In the genomic region with DNA sequence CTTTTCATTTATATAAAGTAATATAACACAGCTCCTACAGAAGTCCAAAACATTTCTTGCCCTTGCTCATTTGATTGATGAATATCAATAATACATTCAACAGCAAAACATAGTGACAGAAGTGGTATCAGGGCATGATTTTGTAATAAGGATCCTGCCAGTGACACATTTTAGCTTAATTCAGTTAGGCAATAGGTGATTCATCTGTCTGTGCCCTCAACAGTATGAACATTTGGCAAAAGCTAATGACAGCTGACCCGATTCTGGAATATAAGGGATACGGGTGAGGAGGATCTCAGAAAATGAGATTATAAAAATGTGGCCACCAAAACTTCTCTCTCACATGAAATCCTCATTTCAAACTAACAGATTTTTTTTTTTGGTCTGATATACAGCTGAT, we compare ENCODE assay signal across 9 cellular contexts.
A peak's percentile ranks its signal among the peaks of the same experiment; 100 is the strongest.
DNase-seq lines count a peak whose midpoint lies in the region; ATAC-seq and TF ChIP-seq lines count a peak whose summit lies in the region.
"Had no signal": no experiment of that assay in that cellular context is flagged by ENCODE, and none has a peak within 500 bp of the region (broad histone marks: within the 10 kb centered on the region; RNA-seq: fewer than 3 reads in every experiment).

No MANE protein-coding gene starts in this region.

- WGBS in adipose tissue, 3 donors: 62 to 82% (median 63%) methylated on average over 2 of the region's 2 CpGs

- H3K9me3 ChIP-seq in HUES6 (ENCODE audit: control insufficient read depth, insufficient read depth, low read depth, low read length) (no peaks in the 10 kb centered on the region), right atrium auricular region (no peaks in the 10 kb centered on the region), thoracic aorta (no peaks in the 10 kb centered on the region)

- H3K9me3 Mint-ChIP-seq in CD14-positive monocyte: peaks cover 0 to 3% (median 0%) of the 10 kb centered on the region in 7 donors
- H3K9me3 Mint-ChIP-seq: naive B cell had no signal

- no peak overlapping the region; the same call in 1 of the 2 replicates for H3K4me3 ChIP-seq in HUES6 (ENCODE audit: low read depth, low read length)
- H3K4me3 ChIP-seq in right atrium auricular region: no peak overlapping the region
- H3K4me3 ChIP-seq in thoracic aorta: peak overlapping the region; percentile 43

- H3K27ac ChIP-seq in HUES6 (ENCODE audit: low read depth, low read length) (peak overlapping the region; percentile 83), adipose tissue (ENCODE audit: low read depth, low read length) (peak overlapping the region; percentile 72), right atrium auricular region (peak overlapping the region; percentile 86 to 94), thoracic aorta (peak overlapping the region; percentile 82 to 87)

- no peak overlapping the region for H3K4me3 Mint-ChIP-seq in CD14-positive monocyte
- H3K4me3 Mint-ChIP-seq: naive B cell had no signal

- intact Hi-C loops in CD14-positive monocyte (cut with micrococcal nuclease): no loop called here

- H3K36me3 Mint-ChIP-seq in CD14-positive monocyte: peaks cover 8 to 13% of the 10 kb centered on the region in 2 donors

- H3K4me1 ChIP-seq in HUES6 (ENCODE audit: control insufficient read depth, insufficient read depth, low read length) (peaks cover 28% of the 10 kb centered on the region), right atrium auricular region (peaks cover 0 to 43% of the 10 kb centered on the region in 2 donors), thoracic aorta (ENCODE audit: control insufficient read depth in 1 of 2, low read depth in 2 of 2) (peaks cover 30 to 44% of the 10 kb centered on the region in 2 donors)

- H3K27me3 Mint-ChIP-seq in CD14-positive monocyte (ENCODE audit: low read depth in 3 of 3): peaks cover 0 to 2% (median 0%) of the 10 kb centered on the region in 3 donors
- H3K27me3 Mint-ChIP-seq: naive B cell had no signal

- H3K27me3 ChIP-seq in HUES6 (ENCODE audit: control insufficient read depth, insufficient read depth, low read length): no peaks in the 10 kb centered on the region
- no peaks in the 10 kb centered on the region for H3K27me3 ChIP-seq in right atrium auricular region
- H3K27me3 ChIP-seq in thoracic aorta (replicated peaks; ENCODE audit: insufficient read depth): no peaks in the 10 kb centered on the region

- H3K4me1 Mint-ChIP-seq in CD14-positive monocyte: peaks cover 1% of the 10 kb centered on the region

- peak overlapping the region; percentile 54 for H3K9ac ChIP-seq in HUES6 (ENCODE audit: low read length)

- DNase-seq in right atrium auricular region (ENCODE audit: low spot score) (no peak), thoracic aorta (ENCODE audit: low spot score) (no peak), CD14-positive monocyte (ENCODE audit: low spot score) (no peak), OCI-M2 (lab: John Stamatoyannopoulos, UW; ENCODE audit: unreplicated experiment) (no peak), inferior parietal cortex (ENCODE audit: extremely low spot score) (no peak)
- DNase-seq: activated CD8-positive, alpha-beta memory T cell treated with anti-CD3 and anti-CD28 coated beads for 24 hours; naive B cell had no signal

- ATAC-seq in thoracic aorta (ENCODE audit: insufficient number of reproducible peaks, low FRiP score, low read depth): peak; percentile 58

- H3K36me3 ChIP-seq in HUES6 (ENCODE audit: control insufficient read depth, insufficient read depth, low read length) (no peaks in the 10 kb centered on the region), right atrium auricular region (peaks cover 23% of the 10 kb centered on the region), thoracic aorta (peaks cover 4% of the 10 kb centered on the region)

- TF ChIP-seq CTCF in right atrium auricular region (IDR thresholded peaks at IDR 0.05) (no peak), thoracic aorta (IDR thresholded peaks at IDR 0.05) (no peak), CD14-positive monocyte (IDR thresholded peaks at IDR 0.05) (no peak)

- no peak overlapping the region for H3K27ac Mint-ChIP-seq in CD14-positive monocyte
